17 cellular contexts compared by ENCODE assay signal in the genomic region with DNA sequence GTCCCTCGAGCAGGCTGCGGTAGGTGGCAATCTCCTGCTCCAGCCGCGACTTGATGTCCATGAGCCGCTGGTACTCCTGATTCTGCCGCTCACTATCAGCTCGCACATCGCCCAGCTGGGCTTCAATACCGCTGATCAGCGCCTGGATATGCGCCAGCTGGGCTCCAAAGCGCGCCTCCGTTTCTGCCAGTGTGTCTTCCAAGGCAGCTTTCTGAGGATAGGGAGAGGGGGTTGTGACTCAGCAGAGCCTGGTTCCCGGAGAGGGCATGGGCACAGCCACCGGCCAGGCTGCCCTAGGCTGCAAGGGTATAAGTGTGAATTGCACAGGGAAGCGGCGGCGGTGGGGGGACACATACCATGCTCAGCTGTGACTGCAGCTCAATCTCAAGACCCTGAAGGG. TPM values are rescaled to one million over a fixed set of nuclear protein-coding genes. Genes with fewer than 3 reads are reported as not detected.
DNase-seq lines count a peak whose midpoint lies in the region; ATAC-seq and TF ChIP-seq lines count a peak whose summit lies in the region.
"Had no signal": no experiment of that assay in that cellular context is flagged by ENCODE, and none has a peak within 500 bp of the region (broad histone marks: within the 10 kb centered on the region; RNA-seq: fewer than 3 reads in every experiment).

No MANE protein-coding gene starts in this region.

- H3K27me3 ChIP-seq in H9 (ENCODE audit: insufficient read depth, low read length) (no peaks in the 10 kb centered on the region), colonic mucosa (peaks cover 15% of the 10 kb centered on the region)
- H3K27me3 ChIP-seq: cardiac muscle cell had no signal

- H3K27me3 Mint-ChIP-seq in H9 (ENCODE audit: low read depth) (no peaks in the 10 kb centered on the region; the same call in none of the 2 replicates), progenitor cell of endocrine pancreas (no peaks in the 10 kb centered on the region)

- no peaks in the 10 kb centered on the region for H3K79me1 ChIP-seq in H9 (ENCODE audit: insufficient read depth, low read depth, low read length, poor library complexity, severe bottlenecking)

- H3K27ac Mint-ChIP-seq in H9 = peak overlapping the region in 2 of 3 experiments; percentile 82 to 83; a peak in 4 of 7 replicates
- peak overlapping the region; percentile 83 for H3K27ac Mint-ChIP-seq in progenitor cell of endocrine pancreas
- H3K27ac Mint-ChIP-seq: activated CD4-positive, alpha-beta memory T cell treated with anti-CD3 and anti-CD28 coated beads, Interleukin-2, amount 10 ng/mL, durations not matched to agents 7 days and 5 days; stimulated activated naive CD8-positive, alpha-beta T cell treated with anti-CD3 and anti-CD28 coated beads, Interleukin-15, Interleukin-2, amounts not matched to agents 100 ng/mL and 50 ng/mL, for 24 hours had no signal

- no peak overlapping the region for H2AK5ac ChIP-seq in H9 (ENCODE audit: insufficient read length, low read length)

- ATAC-seq in HG02840 (IDR thresholded peaks at IDR 0.05; ENCODE audit: low FRiP score, unreplicated experiment) = no peak
- ATAC-seq: left lung had no signal

- H2BK5ac ChIP-seq in H9 (ENCODE audit: insufficient read length, low read length) = no peak overlapping the region

- no peak overlapping the region for H2AFZ ChIP-seq in H9 (ENCODE audit: low read length)

- H3K56ac ChIP-seq in H9 (ENCODE audit: insufficient read length, low read depth, low read length) = no peak overlapping the region

- no peak overlapping the region for H3K4me3 Mint-ChIP-seq in H9
- no peak overlapping the region for H3K4me3 Mint-ChIP-seq in progenitor cell of endocrine pancreas (ENCODE audit: low read depth)
- H3K4me3 Mint-ChIP-seq: activated CD4-positive, alpha-beta memory T cell treated with anti-CD3 and anti-CD28 coated beads, Interleukin-2, amount 10 ng/mL, durations not matched to agents 7 days and 5 days; stimulated activated naive CD8-positive, alpha-beta T cell treated with anti-CD3 and anti-CD28 coated beads, Interleukin-15, Interleukin-2, amounts not matched to agents 100 ng/mL and 50 ng/mL, for 24 hours had no signal

- no peak overlapping the region for H3K23ac ChIP-seq in H9 (ENCODE audit: insufficient read length, low read depth, low read length)

- no peak overlapping the region for H4K8ac ChIP-seq in H9 (replicated peaks; ENCODE audit: insufficient read length, low read depth, low read length)

- no peak overlapping the region for H2BK15ac ChIP-seq in H9 (ENCODE audit: low read depth, low read length)

- H2BK12ac ChIP-seq in H9 (ENCODE audit: insufficient read length, low read depth, low read length) = no peak overlapping the region

- no peak overlapping the region for H2BK120ac ChIP-seq in H9 (ENCODE audit: low read depth, low read length, poor library complexity, severe bottlenecking)

- no peak overlapping the region for H3T11ph ChIP-seq in H9 (ENCODE audit: low read length)

- no peak overlapping the region for H3K4me3 ChIP-seq in colonic mucosa
- H3K4me3 ChIP-seq: cardiac muscle cell had no signal

- TF ChIP-seq CTCF in H9 (conservative IDR thresholded peaks at IDR 0.05) = no peak
- no peak for TF ChIP-seq CTCF in colonic mucosa (IDR thresholded peaks at IDR 0.05)
- no peak for TF ChIP-seq CTCF in progenitor cell of endocrine pancreas (IDR thresholded peaks at IDR 0.05; ENCODE audit: unreplicated experiment)

- H3K4me1 Mint-ChIP-seq in H9 = peaks cover 38 to 49% of the 10 kb centered on the region in 2 experiments
- H3K4me1 Mint-ChIP-seq in progenitor cell of endocrine pancreas (ENCODE audit: low read depth) = peaks cover 56% of the 10 kb centered on the region

- H3K4me1 ChIP-seq in H9 (ENCODE audit: insufficient read depth, low read length) (no peaks in the 10 kb centered on the region; the same call in 1 of the 2 replicates), colonic mucosa (peaks cover 20% of the 10 kb centered on the region)

- peaks cover 10% of the 10 kb centered on the region for H3K23me2 ChIP-seq in H9 (ENCODE audit: insufficient read length, low read depth, low read length, poor library complexity, severe bottlenecking)

- H4K5ac ChIP-seq in H9 (ENCODE audit: insufficient read length, low read depth, low read length) = no peak overlapping the region

- H2BK20ac ChIP-seq in H9 (ENCODE audit: low read depth, low read length, poor library complexity, severe bottlenecking) = no peak overlapping the region

- H3K9me3 ChIP-seq in H9 (ENCODE audit: control insufficient read depth, low read depth, low read length) = no peaks in the 10 kb centered on the region
- H3K9me3 ChIP-seq in colonic mucosa = no peaks in the 10 kb centered on the region
- H3K9me3 ChIP-seq: left lung had no signal

- H3K9me3 Mint-ChIP-seq in H9 (no peaks in the 10 kb centered on the region), progenitor cell of endocrine pancreas (ENCODE audit: low read depth) (no peaks in the 10 kb centered on the region)
- H3K9me3 Mint-ChIP-seq: activated CD4-positive, alpha-beta memory T cell treated with anti-CD3 and anti-CD28 coated beads, Interleukin-2, amount 10 ng/mL, durations not matched to agents 7 days and 5 days; stimulated activated naive CD8-positive, alpha-beta T cell treated with anti-CD3 and anti-CD28 coated beads, Interleukin-15, Interleukin-2, amounts not matched to agents 100 ng/mL and 50 ng/mL, for 24 hours had no signal

- H3K79me2 ChIP-seq in H9 (ENCODE audit: insufficient read depth, low read length) = peaks cover 4% of the 10 kb centered on the region; the same call in 1 of the 2 replicates

- no peak overlapping the region for H3K18ac ChIP-seq in H9 (ENCODE audit: insufficient read length, low read depth, low read length)

- no peak overlapping the region for H3K14ac ChIP-seq in H9 (ENCODE audit: insufficient read depth, low read length)

- H3K4me2 ChIP-seq in H9 (ENCODE audit: insufficient read depth, insufficient read length, low read length) = no peak overlapping the region

- H3K36me3 ChIP-seq in colonic mucosa = no peaks in the 10 kb centered on the region

- H3K27ac ChIP-seq in H9 (ENCODE audit: insufficient read length, low read depth, low read length) (no peak overlapping the region), colonic mucosa (peak overlapping the region; percentile 82)
- H3K27ac ChIP-seq: cardiac muscle cell had no signal

- H3K9ac ChIP-seq in H9 (ENCODE audit: extremely low read depth, insufficient read length, low read length) (no peak overlapping the region), colonic mucosa (ENCODE audit: low read depth in 2 of 2, low read length in 2 of 2) (peak overlapping the region in 1 of 2 donors; percentile 66)

- no peak for DNase-seq in H9
- DNase-seq in NCI-H226 = peak; percentile 30
- DNase-seq in colonic mucosa = no peak
- no peak for DNase-seq in progenitor cell of endocrine pancreas (ENCODE audit: low spot score, unreplicated experiment)
- no peak for DNase-seq in SKM-1 treated with dmso at 0.1 percent for 144 hours (lab: John Stamatoyannopoulos, UW; ENCODE audit: unreplicated experiment)
- no peak for DNase-seq in 8988T
- no peak for DNase-seq in T-helper 2 cell
- DNase-seq: activated CD4-positive, alpha-beta memory T cell treated with anti-CD3 and anti-CD28 coated beads, Interleukin-2, amount 10 ng/mL, durations not matched to agents 7 days and 5 days; effector CD4-positive, alpha-beta T cell; naive B cell; NCI-H1092 had no signal

- H4K20me1 ChIP-seq in H9 (ENCODE audit: control insufficient read depth, insufficient read depth, insufficient read length) = no peaks in the 10 kb centered on the region

- H4K91ac ChIP-seq in H9 (ENCODE audit: insufficient read length, low read depth, low read length) = no peak overlapping the region

- intact Hi-C loops in colonic mucosa (cut with DNase I) = no loop called here

- no peak overlapping the region for H3K4ac ChIP-seq in H9 (ENCODE audit: low read depth, low read length)

- H3K36me3 Mint-ChIP-seq in H9 (ENCODE audit: insufficient read depth in 1 of 3, low read depth in 3 of 3) (peaks cover 25 to 43% (median 37%) of the 10 kb centered on the region in 3 experiments; a peak in 6 of 7 replicates), progenitor cell of endocrine pancreas (ENCODE audit: insufficient read depth) (peaks cover 27% of the 10 kb centered on the region)
- H3K36me3 Mint-ChIP-seq: naive B cell had no signal

- no CpG with 5 or more reads among the region's 19 CpGs for WGBS in H9 (ENCODE audit: extremely low coverage, insufficient read length, low lambda C conversion rate)

RNA-seq across cellular contexts. Expression of gene KRT19, which starts 4.3 kb away (rescaled TPM):
- total RNA-seq in H9 (2021) = 134 and 143 TPM in 2 replicates
- total RNA-seq in colonic mucosa = 1,000 to 10,000 TPM; 2,159 to 2,203 TPM
- 398 and 429 TPM in 2 replicates for total RNA-seq in progenitor cell of endocrine pancreas
- total RNA-seq: activated CD4-positive, alpha-beta memory T cell treated with anti-CD3 and anti-CD28 coated beads, Interleukin-2, amount 10 ng/mL, durations not matched to agents 7 days and 5 days; SK-MEL-5 had no signal

RNA-seq across cellular contexts. Expression of gene KRT15, which starts 5.1 kb away (rescaled TPM):
- total RNA-seq in H9 (2021) (0.35 and 0.87 TPM in 2 replicates), colonic mucosa (10 to 100 TPM in 1 of 2 donors, 1 to 10 TPM in 1; 5.8 to 20.0 TPM), progenitor cell of endocrine pancreas (2.9 TPM in 2 replicates)
- total RNA-seq: activated CD4-positive, alpha-beta memory T cell treated with anti-CD3 and anti-CD28 coated beads, Interleukin-2, amount 10 ng/mL, durations not matched to agents 7 days and 5 days had no signal

RNA-seq across cellular contexts. Expression of gene KRT13, which starts 18.4 kb away (rescaled TPM):
- total RNA-seq in H9 (2021) = not detected in 2 replicates
- total RNA-seq in colonic mucosa = under 1 TPM in 1 of 2 donors, not detected in 1; 0.25 TPM
- not detected in 2 replicates for total RNA-seq in progenitor cell of endocrine pancreas
- total RNA-seq: activated CD4-positive, alpha-beta memory T cell treated with anti-CD3 and anti-CD28 coated beads, Interleukin-2, amount 10 ng/mL, durations not matched to agents 7 days and 5 days; cardiac muscle cell; fibroblast of villous mesenchyme; SK-MEL-5 had no signal

RNA-seq across cellular contexts. Expression of gene KRT36, which starts 34.1 kb away (rescaled TPM):
- total RNA-seq in H9 (2021) = not detected in 2 replicates
- total RNA-seq in colonic mucosa = not detected
- not detected in 2 replicates for total RNA-seq in progenitor cell of endocrine pancreas
- total RNA-seq: activated CD4-positive, alpha-beta memory T cell treated with anti-CD3 and anti-CD28 coated beads, Interleukin-2, amount 10 ng/mL, durations not matched to agents 7 days and 5 days; cardiac muscle cell; left lung; SK-MEL-5 had no signal

RNA-seq across cellular contexts. Expression of gene KRT35, which starts 42.8 kb away (rescaled TPM):
- total RNA-seq in H9 (2021) (not detected in 2 replicates), colonic mucosa (not detected), progenitor cell of endocrine pancreas (not detected in 2 replicates)
- total RNA-seq: activated CD4-positive, alpha-beta memory T cell treated with anti-CD3 and anti-CD28 coated beads, Interleukin-2, amount 10 ng/mL, durations not matched to agents 7 days and 5 days; cardiac muscle cell; fibroblast of villous mesenchyme; left lung; SK-MEL-5 had no signal
